Comparison of ENCODE assay signal across 1 cellular context in genomic region chr11:61871158-61871597, GRCh38.
TF ChIP-seq lines count a peak whose summit lies in the region.

No MANE protein-coding gene starts in this region.

TF ChIP-seq in K562, 482 proteins besides CTCF, POLR2A, EP300 and RAD21 (continued from another document):
- TF ChIP-seq XRCC5 (IDR thresholded peaks at IDR 0.05; ENCODE audit: low read depth, low read length), result peak; percentile 86
- no peak for TF ChIP-seq ZNF740 (CRISPR knock-in tag; IDR thresholded peaks at IDR 0.05)
- TF ChIP-seq ZNF740 (tag; IDR thresholded peaks at IDR 0.05), result no peak
- TF ChIP-seq HMGN3 (IDR thresholded peaks at IDR 0.05; ENCODE audit: borderline replicate concordance, extremely low read depth, insufficient read length, low read depth, low read length), result peak; percentile 73
- TF ChIP-seq, protein P1, sequence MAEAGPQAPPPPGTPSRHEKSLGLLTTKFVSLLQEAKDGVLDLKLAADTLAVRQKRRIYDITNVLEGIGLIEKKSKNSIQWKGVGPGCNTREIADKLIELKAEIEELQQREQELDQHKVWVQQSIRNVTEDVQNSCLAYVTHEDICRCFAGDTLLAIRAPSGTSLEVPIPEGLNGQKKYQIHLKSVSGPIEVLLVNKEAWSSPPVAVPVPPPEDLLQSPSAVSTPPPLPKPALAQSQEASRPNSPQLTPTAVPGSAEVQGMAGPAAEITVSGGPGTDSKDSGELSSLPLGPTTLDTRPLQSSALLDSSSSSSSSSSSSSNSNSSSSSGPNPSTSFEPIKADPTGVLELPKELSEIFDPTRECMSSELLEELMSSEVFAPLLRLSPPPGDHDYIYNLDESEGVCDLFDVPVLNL (CRISPR knock-in tag; IDR thresholded peaks at IDR 0.05; ENCODE audit: low read depth), result no peak
- TF ChIP-seq PTBP1 (IDR thresholded peaks at IDR 0.05; ENCODE audit: low read depth, low read length), result no peak
- TF ChIP-seq, protein P2, sequence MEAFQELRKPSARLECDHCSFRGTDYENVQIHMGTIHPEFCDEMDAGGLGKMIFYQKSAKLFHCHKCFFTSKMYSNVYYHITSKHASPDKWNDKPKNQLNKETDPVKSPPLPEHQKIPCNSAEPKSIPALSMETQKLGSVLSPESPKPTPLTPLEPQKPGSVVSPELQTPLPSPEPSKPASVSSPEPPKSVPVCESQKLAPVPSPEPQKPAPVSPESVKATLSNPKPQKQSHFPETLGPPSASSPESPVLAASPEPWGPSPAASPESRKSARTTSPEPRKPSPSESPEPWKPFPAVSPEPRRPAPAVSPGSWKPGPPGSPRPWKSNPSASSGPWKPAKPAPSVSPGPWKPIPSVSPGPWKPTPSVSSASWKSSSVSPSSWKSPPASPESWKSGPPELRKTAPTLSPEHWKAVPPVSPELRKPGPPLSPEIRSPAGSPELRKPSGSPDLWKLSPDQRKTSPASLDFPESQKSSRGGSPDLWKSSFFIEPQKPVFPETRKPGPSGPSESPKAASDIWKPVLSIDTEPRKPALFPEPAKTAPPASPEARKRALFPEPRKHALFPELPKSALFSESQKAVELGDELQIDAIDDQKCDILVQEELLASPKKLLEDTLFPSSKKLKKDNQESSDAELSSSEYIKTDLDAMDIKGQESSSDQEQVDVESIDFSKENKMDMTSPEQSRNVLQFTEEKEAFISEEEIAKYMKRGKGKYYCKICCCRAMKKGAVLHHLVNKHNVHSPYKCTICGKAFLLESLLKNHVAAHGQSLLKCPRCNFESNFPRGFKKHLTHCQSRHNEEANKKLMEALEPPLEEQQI (IDR thresholded peaks at IDR 0.05), result no peak
- no peak for TF ChIP-seq PRPF4 (IDR thresholded peaks at IDR 0.05; ENCODE audit: insufficient read depth, low read depth, low read length, poor library complexity, severe bottlenecking)
- no peak for TF ChIP-seq HSF4 (CRISPR knock-in tag; IDR thresholded peaks at IDR 0.05; ENCODE audit: borderline replicate concordance)
- no peak for TF ChIP-seq SMARCC2 (IDR thresholded peaks at IDR 0.05; ENCODE audit: low read depth)
- TF ChIP-seq FOSL1 (tag; conservative IDR thresholded peaks at IDR 0.05), result no peak
- no peak for TF ChIP-seq CEBPG (CRISPR knock-in tag; IDR thresholded peaks at IDR 0.05)
- TF ChIP-seq CEBPG (tag; conservative IDR thresholded peaks at IDR 0.05 in 1 of 2, IDR thresholded peaks at IDR 0.05 in 1 of 2), result no peak
- no peak for TF ChIP-seq ERF (CRISPR knock-in tag; IDR thresholded peaks at IDR 0.05)
- no peak for TF ChIP-seq NR4A1 (CRISPR knock-in tag; IDR thresholded peaks at IDR 0.05)
- no peak; the same call in 1 of the 2 replicates for TF ChIP-seq NR4A1 (tag; IDR thresholded peaks at IDR 0.05)
- TF ChIP-seq THAP7 (CRISPR knock-in tag; IDR thresholded peaks at IDR 0.05), result no peak
- no peak for TF ChIP-seq PHF21A (IDR thresholded peaks at IDR 0.05; ENCODE audit: borderline replicate concordance, low read depth)
- no peak for TF ChIP-seq ZNF512 (tag; IDR thresholded peaks at IDR 0.05)
- TF ChIP-seq TRIM28 (IDR thresholded peaks at IDR 0.05), result no peak
- no peak for TF ChIP-seq TFE3 (CRISPR knock-in tag; IDR thresholded peaks at IDR 0.05)
- no peak for TF ChIP-seq E2F5 (CRISPR knock-in tag; IDR thresholded peaks at IDR 0.05)
- TF ChIP-seq TSHZ1 (CRISPR knock-in tag; IDR thresholded peaks at IDR 0.05), result no peak
- TF ChIP-seq, protein P3, sequence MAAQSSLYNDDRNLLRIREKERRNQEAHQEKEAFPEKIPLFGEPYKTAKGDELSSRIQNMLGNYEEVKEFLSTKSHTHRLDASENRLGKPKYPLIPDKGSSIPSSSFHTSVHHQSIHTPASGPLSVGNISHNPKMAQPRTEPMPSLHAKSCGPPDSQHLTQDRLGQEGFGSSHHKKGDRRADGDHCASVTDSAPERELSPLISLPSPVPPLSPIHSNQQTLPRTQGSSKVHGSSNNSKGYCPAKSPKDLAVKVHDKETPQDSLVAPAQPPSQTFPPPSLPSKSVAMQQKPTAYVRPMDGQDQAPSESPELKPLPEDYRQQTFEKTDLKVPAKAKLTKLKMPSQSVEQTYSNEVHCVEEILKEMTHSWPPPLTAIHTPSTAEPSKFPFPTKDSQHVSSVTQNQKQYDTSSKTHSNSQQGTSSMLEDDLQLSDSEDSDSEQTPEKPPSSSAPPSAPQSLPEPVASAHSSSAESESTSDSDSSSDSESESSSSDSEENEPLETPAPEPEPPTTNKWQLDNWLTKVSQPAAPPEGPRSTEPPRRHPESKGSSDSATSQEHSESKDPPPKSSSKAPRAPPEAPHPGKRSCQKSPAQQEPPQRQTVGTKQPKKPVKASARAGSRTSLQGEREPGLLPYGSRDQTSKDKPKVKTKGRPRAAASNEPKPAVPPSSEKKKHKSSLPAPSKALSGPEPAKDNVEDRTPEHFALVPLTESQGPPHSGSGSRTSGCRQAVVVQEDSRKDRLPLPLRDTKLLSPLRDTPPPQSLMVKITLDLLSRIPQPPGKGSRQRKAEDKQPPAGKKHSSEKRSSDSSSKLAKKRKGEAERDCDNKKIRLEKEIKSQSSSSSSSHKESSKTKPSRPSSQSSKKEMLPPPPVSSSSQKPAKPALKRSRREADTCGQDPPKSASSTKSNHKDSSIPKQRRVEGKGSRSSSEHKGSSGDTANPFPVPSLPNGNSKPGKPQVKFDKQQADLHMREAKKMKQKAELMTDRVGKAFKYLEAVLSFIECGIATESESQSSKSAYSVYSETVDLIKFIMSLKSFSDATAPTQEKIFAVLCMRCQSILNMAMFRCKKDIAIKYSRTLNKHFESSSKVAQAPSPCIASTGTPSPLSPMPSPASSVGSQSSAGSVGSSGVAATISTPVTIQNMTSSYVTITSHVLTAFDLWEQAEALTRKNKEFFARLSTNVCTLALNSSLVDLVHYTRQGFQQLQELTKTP (IDR thresholded peaks at IDR 0.05; ENCODE audit: low read depth in 1 of 2, partially characterized antibody in 2 of 2), result no peak
- no peak for TF ChIP-seq CAMTA2 (CRISPR knock-in tag; conservative IDR thresholded peaks at IDR 0.05)
- no peak for TF ChIP-seq TAF7 (tag; IDR thresholded peaks at IDR 0.05)
- TF ChIP-seq, protein P4, sequence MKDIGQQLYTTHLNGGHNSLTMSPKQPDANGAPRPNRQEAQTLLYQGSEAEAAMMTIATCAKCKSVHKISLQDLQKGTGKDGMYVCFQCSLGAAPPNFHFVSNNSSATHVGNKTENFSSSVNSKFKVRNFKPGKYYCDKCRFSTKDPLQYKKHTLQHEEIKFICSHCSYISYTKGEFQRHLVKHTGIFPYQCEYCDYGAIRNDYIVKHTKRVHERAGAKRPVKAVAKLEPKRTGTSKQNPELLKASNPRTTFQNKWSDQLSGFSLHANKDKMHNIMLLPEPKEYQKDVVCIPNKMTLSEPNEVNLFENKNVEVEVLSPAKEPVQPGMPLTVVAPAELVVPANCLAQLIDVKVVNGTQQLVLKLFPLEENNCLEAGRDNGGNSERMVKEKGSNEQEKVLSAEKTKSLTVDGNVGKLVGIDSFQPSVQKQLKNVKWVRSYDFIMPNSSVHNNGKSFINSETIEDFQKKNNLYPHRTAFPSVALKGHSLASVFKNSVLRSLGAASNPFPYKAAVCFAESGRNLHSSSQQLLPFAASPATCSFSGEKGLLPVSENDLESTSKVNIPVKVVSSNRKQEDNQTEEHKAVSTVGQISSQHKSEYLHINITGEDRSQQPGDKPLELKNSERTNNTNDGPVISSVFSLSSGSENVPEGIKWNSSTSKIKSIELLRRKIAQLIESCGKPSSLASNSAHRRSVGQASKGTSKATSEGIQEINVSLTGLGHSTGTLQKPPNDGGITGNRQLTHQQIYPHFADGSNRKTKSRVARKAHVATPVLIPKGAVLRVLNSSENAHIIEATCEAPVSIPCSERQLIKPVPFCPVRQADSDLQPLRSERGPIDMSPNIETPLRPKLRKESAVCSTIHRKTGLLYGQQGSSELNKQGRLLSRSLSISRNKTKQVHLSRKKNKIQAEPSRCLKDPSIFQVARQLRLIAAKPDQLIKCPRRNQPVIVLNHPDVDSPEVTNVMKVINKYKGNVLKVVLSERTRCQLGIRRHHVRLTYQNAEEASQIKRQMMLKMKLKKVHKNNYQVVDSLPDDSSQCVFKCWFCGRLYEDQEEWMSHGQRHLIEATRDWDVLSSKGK (CRISPR knock-in tag; IDR thresholded peaks at IDR 0.05), result no peak
- peak; percentile 95 for TF ChIP-seq SMC3 (conservative IDR thresholded peaks at IDR 0.05; ENCODE audit: insufficient read depth, low read depth, low read length)
